Comparison of ENCODE assay signal across 1 cellular context in the genomic region with DNA sequence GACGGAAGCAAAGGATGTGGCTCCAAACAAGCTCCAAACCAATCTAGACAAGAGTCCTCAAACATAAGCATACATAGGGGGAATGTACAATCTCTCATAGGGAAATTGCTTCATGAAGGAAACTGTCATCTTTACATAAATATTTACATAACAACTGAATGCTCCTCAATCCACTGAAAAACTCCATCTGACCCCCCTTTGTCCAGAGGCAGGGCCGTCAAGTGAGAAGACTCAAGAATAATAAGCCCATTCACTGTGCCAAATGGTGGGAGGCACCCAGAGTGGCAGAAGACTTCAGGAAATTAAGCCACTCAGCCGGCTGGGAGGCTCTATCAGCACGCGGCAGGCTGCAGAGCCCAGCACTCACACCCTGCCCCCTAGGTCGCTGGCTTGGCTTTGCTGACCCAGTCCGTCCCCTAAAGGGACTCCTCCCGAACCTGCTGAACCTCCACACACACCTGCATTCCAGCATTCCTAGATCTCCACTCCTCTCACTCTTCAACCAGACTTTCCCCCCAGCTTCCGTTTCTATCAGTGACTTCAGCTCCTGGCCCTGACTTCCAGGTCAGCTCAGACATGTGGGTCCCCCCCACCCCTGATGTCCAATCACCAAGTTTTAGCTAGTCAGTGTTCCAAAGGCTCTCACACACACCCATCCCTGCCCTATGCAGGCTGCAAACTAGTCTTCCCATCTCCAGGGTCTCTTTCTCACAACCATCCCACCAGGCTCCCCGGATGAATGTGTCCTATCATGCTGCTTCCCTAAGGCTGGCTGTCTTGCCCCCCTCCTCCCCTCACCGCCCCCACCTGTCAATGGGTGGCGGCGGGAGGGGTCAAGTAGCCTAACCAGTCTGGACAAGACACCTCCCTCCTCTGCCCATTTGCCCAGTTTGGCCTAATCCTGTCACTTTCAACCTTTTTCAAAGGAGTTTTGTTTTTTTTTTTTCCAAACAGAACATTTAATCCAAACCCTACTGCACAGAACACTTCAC.
TF ChIP-seq lines count a peak whose summit lies in the region.

No MANE protein-coding gene starts in this region.

TF ChIP-seq in IMR-90, 13 proteins besides CTCF, POLR2A, EP300 and RAD21:
- TF ChIP-seq RFX5 (IDR thresholded peaks at IDR 0.05; ENCODE audit: low read depth, low read length) = no peak
- peak; percentile 67; the same call in 1 of the 2 replicates for TF ChIP-seq CEBPB (IDR thresholded peaks at IDR 0.05; ENCODE audit: low read depth, low read length)
